In genomic region chr14:74956280-74957072, GRCh38 we compare ENCODE assay signal across 1 cellular context.
TF ChIP-seq lines count a peak whose summit lies in the region.

No MANE protein-coding gene starts in this region.

TF ChIP-seq in WTC11, 78 proteins besides CTCF, POLR2A, EP300 and RAD21:
- TF ChIP-seq ERG (CRISPR knock-in tag; IDR thresholded peaks at IDR 0.05) (no peak), NR1H2 (CRISPR knock-in tag; IDR thresholded peaks at IDR 0.05) (no peak)
